7 cellular contexts compared by ENCODE assay signal in the genomic region with DNA sequence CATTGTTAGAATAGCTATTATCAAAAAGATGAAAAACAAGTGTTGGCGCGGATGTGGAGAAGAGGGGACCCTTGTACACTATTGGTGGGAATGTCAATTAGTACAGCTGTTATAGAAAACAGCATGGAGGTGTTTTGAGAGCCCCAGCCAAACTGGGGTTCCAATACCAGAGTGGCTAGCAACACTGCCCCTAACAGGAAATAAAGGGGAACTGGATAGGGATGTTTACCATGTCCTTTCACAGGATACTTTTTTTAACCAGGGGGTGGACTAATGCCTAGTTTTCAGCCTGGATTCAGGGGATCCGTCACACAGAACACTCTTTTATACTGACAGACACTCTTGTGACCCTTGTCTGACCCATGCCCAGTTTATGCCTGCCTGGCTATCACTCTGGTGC. TPM values are rescaled to one million over a fixed set of nuclear protein-coding genes. Genes with fewer than 3 reads are reported as not detected.
DNase-seq lines count a peak whose midpoint lies in the region; ATAC-seq and TF ChIP-seq lines count a peak whose summit lies in the region.
"Had no signal": no experiment of that assay in that cellular context is flagged by ENCODE, and none has a peak within 500 bp of the region (broad histone marks: within the 10 kb centered on the region; RNA-seq: fewer than 3 reads in every experiment).

No MANE protein-coding gene starts in this region.

- H3K4me1 ChIP-seq in BLaER1 treated with 17β-estradiol and CSF1 and Interleukin-3, amounts not matched to agents 10 nM and 100 nM, result peaks cover 36 to 70% (median 43%) of the 10 kb centered on the region in 10 experiments
- peaks cover 6% of the 10 kb centered on the region for H3K4me1 ChIP-seq in left ventricle myocardium inferior

- no peak for ATAC-seq in HG03045 (IDR thresholded peaks at IDR 0.05; ENCODE audit: unreplicated experiment)

- H3K9me3 ChIP-seq in BLaER1 treated with 17β-estradiol and CSF1 and Interleukin-3, amounts not matched to agents 10 nM and 100 nM (replicated peaks in 1 of 11), result peaks cover 10 to 31% (median 24%) of the 10 kb centered on the region in 11 experiments; a peak in 18 of 22 replicates
- no peaks in the 10 kb centered on the region for H3K9me3 ChIP-seq in WERI-Rb-1 (ENCODE audit: severe bottlenecking)
- no peaks in the 10 kb centered on the region for H3K9me3 ChIP-seq in left ventricle myocardium inferior (replicated peaks)
- H3K9me3 ChIP-seq: stomach had no signal

- H3K9ac ChIP-seq in BLaER1 treated with 17β-estradiol and CSF1 and Interleukin-3, amounts not matched to agents 10 nM and 100 nM, result no peak overlapping the region

- H4K20me1 ChIP-seq in BLaER1 treated with 17β-estradiol and CSF1 and Interleukin-3, amounts not matched to agents 10 nM and 100 nM, result no peaks in the 10 kb centered on the region

- no peak overlapping the region for H3K4me3 ChIP-seq in BLaER1 treated with 17β-estradiol and CSF1 and Interleukin-3, amounts not matched to agents 10 nM and 100 nM
- H3K4me3 ChIP-seq in WERI-Rb-1 (ENCODE audit: low read depth, low read length), result no peak overlapping the region
- H3K4me3 ChIP-seq in left ventricle myocardium inferior, result no peak overlapping the region
- H3K4me3 ChIP-seq: stomach had no signal

- H3K27me3 ChIP-seq in BLaER1 treated with 17β-estradiol and CSF1 and Interleukin-3, amounts not matched to agents 10 nM and 100 nM, result no peaks in the 10 kb centered on the region
- H3K27me3 ChIP-seq in WERI-Rb-1 (ENCODE audit: insufficient read depth, low read depth, severe bottlenecking), result no peaks in the 10 kb centered on the region
- H3K27me3 ChIP-seq in left ventricle myocardium inferior (ENCODE audit: low read depth), result no peaks in the 10 kb centered on the region
- H3K27me3 ChIP-seq: stomach had no signal

- peak overlapping the region in 9 of 11 experiments; percentile 4 to 57 (median 48); a peak in 15 of 22 replicates for H3K4me2 ChIP-seq in BLaER1 treated with 17β-estradiol and CSF1 and Interleukin-3, amounts not matched to agents 10 nM and 100 nM

- 0 out of 22 replicates have a peak, but pooled peaks cover 0 to 5% (median 0%) of the 10 kb centered on the region in 11 experiments for H3K36me3 ChIP-seq in BLaER1 treated with 17β-estradiol and CSF1 and Interleukin-3, amounts not matched to agents 10 nM and 100 nM
- H3K36me3 ChIP-seq in WERI-Rb-1 (no peaks in the 10 kb centered on the region), left ventricle myocardium inferior (no peaks in the 10 kb centered on the region)
- H3K36me3 ChIP-seq: stomach had no signal

- TF ChIP-seq CTCF in WERI-Rb-1 (IDR thresholded peaks at IDR 0.05; ENCODE audit: low read depth, low read length) (peak; percentile 18; the same call in 1 of the 2 replicates), left ventricle myocardium inferior (IDR thresholded peaks at IDR 0.05; ENCODE audit: borderline replicate concordance) (no peak)

- H3K27ac ChIP-seq in BLaER1 treated with 17β-estradiol and CSF1 and Interleukin-3, amounts not matched to agents 10 nM and 100 nM, result peak overlapping the region in 1 of 11 experiments; percentile 36; a peak in 2 of 22 replicates
- H3K27ac ChIP-seq in WERI-Rb-1, result no peak overlapping the region
- H3K27ac ChIP-seq in left ventricle myocardium inferior (replicated peaks), result no peak overlapping the region
- H3K27ac ChIP-seq: stomach had no signal

- intact Hi-C loops in left ventricle myocardium inferior (cut with micrococcal nuclease), result no loop called here

- DNase-seq in WERI-Rb-1, result no peak
- no peak for DNase-seq in left ventricle myocardium inferior
- DNase-seq: NCI-H2171, stomach had no signal

RNA-seq across cellular contexts. Expression of gene GSTK1, which starts 6.9 kb away (rescaled TPM):
- total RNA-seq in left ventricle myocardium inferior, result 291 TPM

RNA-seq across cellular contexts. Expression of gene TMEM139, which starts 28.4 kb away (rescaled TPM):
- total RNA-seq in left ventricle myocardium inferior, result 8.8 TPM

RNA-seq across cellular contexts. Expression of gene CASP2, which starts 31.8 kb away (rescaled TPM):
- 10.9 TPM for total RNA-seq in left ventricle myocardium inferior

RNA-seq across cellular contexts. Expression of gene TAS2R40, which starts 34.5 kb away (rescaled TPM):
- total RNA-seq in left ventricle myocardium inferior, result not detected
- total RNA-seq: posterior vena cava, stomach had no signal

RNA-seq across cellular contexts. Expression of gene CLCN1, which starts 59.6 kb away (rescaled TPM):
- total RNA-seq in left ventricle myocardium inferior, result not detected
- total RNA-seq: stomach had no signal
